Comparison of ENCODE assay signal across 9 cellular contexts in the genomic region with DNA sequence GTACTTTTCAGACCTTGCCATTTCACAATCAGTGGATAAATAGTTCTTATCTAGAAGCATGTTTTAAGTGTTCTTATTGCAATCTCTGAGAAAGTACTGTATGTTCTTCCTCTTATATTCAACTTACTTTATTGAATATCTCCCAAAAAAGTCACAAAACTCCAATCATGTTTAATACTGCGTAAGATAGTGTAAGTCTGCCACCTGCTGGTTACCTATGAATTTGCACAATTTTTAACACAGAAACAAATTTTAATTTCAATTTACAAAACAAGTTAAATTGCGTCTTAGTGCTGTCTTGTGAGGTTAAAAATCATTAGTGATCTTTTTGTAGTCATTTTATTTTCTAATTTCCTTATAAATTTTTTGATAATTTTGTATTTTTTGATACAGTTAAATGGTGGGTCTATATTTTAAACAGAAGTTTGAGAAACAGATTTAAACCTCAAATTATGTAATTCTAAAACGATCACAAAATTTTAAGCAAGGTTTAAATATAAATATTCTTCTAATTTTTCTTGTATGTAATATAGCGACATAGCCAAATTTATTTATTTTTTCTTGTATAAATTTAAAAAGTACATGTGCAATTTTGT.
DNase-seq lines count a peak whose midpoint lies in the region; ATAC-seq, FAIRE-seq and TF ChIP-seq lines count a peak whose summit lies in the region.
"Had no signal": no experiment of that assay in that cellular context is flagged by ENCODE, and none has a peak within 500 bp of the region (broad histone marks: within the 10 kb centered on the region; RNA-seq: fewer than 3 reads in every experiment).

No MANE protein-coding gene starts in this region.

- intact Hi-C loops in CD8-positive, alpha-beta T cell (cut with DNase I, micrococcal nuclease), result loop anchor here in 1 of 2 experiments (5.0 kb wide), 2 partner anchors 187 to 422 kb away; no protein-coding TSS in a partner anchor
- intact Hi-C loops in activated B cell treated with CpG ODN at 0.5 μM for 24 hours (cut with micrococcal nuclease), result loop anchor here (2.0 to 5.0 kb wide), 2 partner anchors 187 to 425 kb away; no protein-coding TSS in a partner anchor

- no peaks in the 10 kb centered on the region for H3K27me3 ChIP-seq in CD8-positive, alpha-beta T cell (ENCODE audit: insufficient read depth, low read length)

- no peaks in the 10 kb centered on the region for H3K4me1 ChIP-seq in CD8-positive, alpha-beta T cell (ENCODE audit: insufficient read depth, low read length)

- CTCF ChIA-PET in CD8-positive, alpha-beta T cell (lab: Charles Lee), result interaction anchor here (0.7 to 1.0 kb wide), 2 partner anchors 17 to 116 kb away, joined by 3 to 4 read pairs; partner anchors contain the start of gene EMB
- CTCF ChIA-PET in activated B cell treated with CpG ODN at 0.5 μM for 24 hours (lab: Charles Lee), result no interaction called here

- no peak overlapping the region for H3K4me3 ChIP-seq in CD8-positive, alpha-beta T cell (ENCODE audit: low read depth, low read length)

- no peaks in the 10 kb centered on the region for H3K27me3 Mint-ChIP-seq in CD8-positive, alpha-beta T cell (ENCODE audit: low read depth)
- no peaks in the 10 kb centered on the region for H3K27me3 Mint-ChIP-seq in activated B cell treated with CpG ODN at 0.5 μM for 24 hours
- no peaks in the 10 kb centered on the region for H3K27me3 Mint-ChIP-seq in activated T-helper 17 cell treated with anti-CD3 and anti-CD28 coated beads, Interleukin-2, amount 50 U/mL, for 72 hours
- H3K27me3 Mint-ChIP-seq: memory B cell had no signal

- FAIRE-seq in islet of Langerhans (lab: Jason Lieb, UNC), result peak; percentile 96

- H3K36me3 ChIP-seq in CD8-positive, alpha-beta T cell (ENCODE audit: insufficient read depth, low read length), result no peaks in the 10 kb centered on the region

- no peak overlapping the region for H3K27ac ChIP-seq in CD8-positive, alpha-beta T cell (ENCODE audit: low read depth, low read length)

- no peaks in the 10 kb centered on the region for H3K36me3 Mint-ChIP-seq in CD8-positive, alpha-beta T cell
- no peaks in the 10 kb centered on the region for H3K36me3 Mint-ChIP-seq in activated B cell treated with CpG ODN at 0.5 μM for 24 hours (ENCODE audit: low read depth)
- H3K36me3 Mint-ChIP-seq in activated T-helper 17 cell treated with anti-CD3 and anti-CD28 coated beads, Interleukin-2, amount 50 U/mL, for 72 hours (ENCODE audit: low read depth), result no peaks in the 10 kb centered on the region
- H3K36me3 Mint-ChIP-seq: memory B cell had no signal

- peak; percentile 94 for TF ChIP-seq CTCF in CD8-positive, alpha-beta T cell (IDR thresholded peaks at IDR 0.05)
- TF ChIP-seq CTCF in activated B cell treated with CpG ODN at 0.5 μM for 24 hours (IDR thresholded peaks at IDR 0.05), result peak; percentile 89

- H3K4me3 Mint-ChIP-seq in CD8-positive, alpha-beta T cell, result no peak overlapping the region
- no peak overlapping the region for H3K4me3 Mint-ChIP-seq in activated B cell treated with CpG ODN at 0.5 μM for 24 hours
- no peak overlapping the region for H3K4me3 Mint-ChIP-seq in activated T-helper 17 cell treated with anti-CD3 and anti-CD28 coated beads, Interleukin-2, amount 50 U/mL, for 72 hours
- H3K4me3 Mint-ChIP-seq: memory B cell had no signal

- POLR2A ChIA-PET in CD8-positive, alpha-beta T cell (lab: Charles Lee), result no interaction called here
- POLR2A ChIA-PET in activated B cell treated with CpG ODN at 0.5 μM for 24 hours (lab: Charles Lee), result no interaction called here

- H3K9me3 Mint-ChIP-seq in CD8-positive, alpha-beta T cell, result no peaks in the 10 kb centered on the region
- H3K9me3 Mint-ChIP-seq in activated B cell treated with CpG ODN at 0.5 μM for 24 hours, result no peaks in the 10 kb centered on the region
- H3K9me3 Mint-ChIP-seq in activated T-helper 17 cell treated with anti-CD3 and anti-CD28 coated beads, Interleukin-2, amount 50 U/mL, for 72 hours, result no peaks in the 10 kb centered on the region
- H3K9me3 Mint-ChIP-seq: memory B cell had no signal

- peaks cover 18% of the 10 kb centered on the region for H3K4me1 Mint-ChIP-seq in CD8-positive, alpha-beta T cell (ENCODE audit: low read depth)
- peaks cover 2% of the 10 kb centered on the region for H3K4me1 Mint-ChIP-seq in activated B cell treated with CpG ODN at 0.5 μM for 24 hours
- H3K4me1 Mint-ChIP-seq in activated T-helper 17 cell treated with anti-CD3 and anti-CD28 coated beads, Interleukin-2, amount 50 U/mL, for 72 hours, result peaks cover 17% of the 10 kb centered on the region

- DNase-seq in CD8-positive, alpha-beta T cell, result peak in 1 of 7 experiments; percentile 17
- no peak for DNase-seq in activated B cell treated with CpG ODN at 0.5 μM for 24 hours
- DNase-seq in NCI-H2029 (lab: John Stamatoyannopoulos, UW), result no peak

- ATAC-seq in CD8-positive, alpha-beta T cell, result no peak
- ATAC-seq in HG02885 (IDR thresholded peaks at IDR 0.05; ENCODE audit: poor library complexity, unreplicated experiment) (peak; percentile 54), activated B cell treated with CpG ODN at 0.5 μM for 24 hours (ENCODE audit: low read depth) (no peak), HG03439 (IDR thresholded peaks at IDR 0.05; ENCODE audit: unreplicated experiment) (no peak), GM18861 (IDR thresholded peaks at IDR 0.05; ENCODE audit: unreplicated experiment) (no peak)
- no peak for ATAC-seq in activated T-helper 17 cell treated with anti-CD3 and anti-CD28 coated beads, Interleukin-2, amount 50 U/mL, for 72 hours (replicated peaks)

- no peak overlapping the region for H3K27ac Mint-ChIP-seq in CD8-positive, alpha-beta T cell
- H3K27ac Mint-ChIP-seq in activated B cell treated with CpG ODN at 0.5 μM for 24 hours, result no peak overlapping the region
- H3K27ac Mint-ChIP-seq in activated T-helper 17 cell treated with anti-CD3 and anti-CD28 coated beads, Interleukin-2, amount 50 U/mL, for 72 hours, result no peak overlapping the region
- H3K27ac Mint-ChIP-seq: memory B cell had no signal

- H3K9me3 ChIP-seq in CD8-positive, alpha-beta T cell (ENCODE audit: low read length), result no peaks in the 10 kb centered on the region
